In the genomic region with DNA sequence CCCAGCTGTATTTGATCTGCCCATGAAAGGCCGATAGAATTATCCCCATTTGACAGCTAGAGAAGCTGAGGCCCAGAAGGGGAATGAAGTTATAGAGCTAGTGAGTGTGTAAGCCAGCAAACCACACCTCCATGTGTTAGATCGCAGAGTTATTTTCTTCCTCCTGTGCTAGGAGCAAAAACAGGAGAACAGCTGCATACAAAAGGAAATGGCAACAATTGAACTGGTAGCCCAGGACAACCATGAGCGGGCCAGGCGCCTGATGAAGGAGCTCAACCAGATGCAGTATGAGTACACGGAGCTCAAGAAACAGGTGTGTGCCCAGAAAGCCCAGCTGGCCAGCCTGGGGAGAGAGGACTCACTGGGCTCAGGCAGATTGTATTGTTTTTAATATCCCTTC, we compare ENCODE assay signal across 18 cellular contexts. TPM values are rescaled to one million over a fixed set of nuclear protein-coding genes. Genes with fewer than 3 reads are reported as not detected.
DNase-seq lines count a peak whose midpoint lies in the region; ATAC-seq, FAIRE-seq and TF ChIP-seq lines count a peak whose summit lies in the region.
"Had no signal": no experiment of that assay in that cellular context is flagged by ENCODE, and none has a peak within 500 bp of the region (broad histone marks: within the 10 kb centered on the region; RNA-seq: fewer than 3 reads in every experiment).

No MANE protein-coding gene starts in this region.

- H3K9me3 Mint-ChIP-seq in activated T-cell treated with anti-CD3 and anti-CD28 coated beads, Interleukin-2, amount 50 U/mL, for 24 hours = no peaks in the 10 kb centered on the region
- no peaks in the 10 kb centered on the region for H3K9me3 Mint-ChIP-seq in activated T-cell treated with anti-CD3 and anti-CD28 coated beads, Interleukin-2, amount 50 U/mL, for 4 hours
- H3K9me3 Mint-ChIP-seq in naive thymus-derived CD8-positive, alpha-beta T cell = no peaks in the 10 kb centered on the region
- H3K9me3 Mint-ChIP-seq: CD4-positive, CD25-positive, alpha-beta regulatory T cell; H9; IgD-negative memory B cell had no signal

- TF ChIP-seq EP300 in K562 (IDR thresholded peaks at IDR 0.05; ENCODE audit: low read length) = no peak

- WGBS in K562 (ENCODE audit: insufficient coverage, low coverage, missing lambda C conversion rate) = 90% methylated on average over 5 of the region's 5 CpGs

- no peaks in the 10 kb centered on the region; a peak in 1 of 5 replicates for H3K4me1 ChIP-seq in K562 (replicated peaks in 1 of 2; ENCODE audit: control insufficient read depth in 2 of 2, insufficient read depth in 2 of 2, low read length in 2 of 2)

- H3K4me1 Mint-ChIP-seq in activated T-cell treated with anti-CD3 and anti-CD28 coated beads, Interleukin-2, amount 50 U/mL, for 24 hours (ENCODE audit: low read depth) = peaks cover 20% of the 10 kb centered on the region
- peaks cover 22% of the 10 kb centered on the region for H3K4me1 Mint-ChIP-seq in activated T-cell treated with anti-CD3 and anti-CD28 coated beads, Interleukin-2, amount 50 U/mL, for 4 hours (ENCODE audit: low read depth)
- peaks cover 18 to 33% (median 23%) of the 10 kb centered on the region in 4 donors for H3K4me1 Mint-ChIP-seq in naive thymus-derived CD8-positive, alpha-beta T cell
- H3K4me1 Mint-ChIP-seq: H9 had no signal

- in situ Hi-C loops in K562 (cut with MboI) = no loop called here
- in situ Hi-C loops in GM13977 (cut with MboI; ENCODE audit: low pct_unique_long_range_greater_than_20kb, low sequenced_read_pairs, unreplicated experiment) = no loop called here

- no peak overlapping the region for H3K4me2 ChIP-seq in K562 (ENCODE audit: insufficient read depth, low read length)

- H3K27me3 ChIP-seq in K562 (ENCODE audit: control insufficient read depth in 2 of 2, insufficient read depth in 2 of 2, low read length in 2 of 2) = no peaks in the 10 kb centered on the region

- no peaks in the 10 kb centered on the region for H3K9me1 ChIP-seq in K562 (ENCODE audit: control insufficient read depth, insufficient read depth, low read length)

- DNase-seq in activated T-cell treated with anti-CD3 and anti-CD28 coated beads, Interleukin-2, amount 50 U/mL, for 24 hours = no peak
- no peak for DNase-seq in activated T-cell treated with anti-CD3 and anti-CD28 coated beads, Interleukin-2, amount 50 U/mL, for 4 hours
- peak; percentile 55 for DNase-seq in Jurkat, Clone E6-1 (ENCODE audit: low read depth, low spot score)
- no peak for DNase-seq in K562 (ENCODE audit: extremely low read depth in 1 of 4, low spot score in 3 of 4)
- no peak for DNase-seq in naive thymus-derived CD8-positive, alpha-beta T cell
- DNase-seq in GM13977 (ENCODE audit: low spot score) = no peak
- no peak for DNase-seq in NCI-H510A treated with DMSO at 0.1 percent for 48 hours (lab: John Stamatoyannopoulos, UW)
- DNase-seq: AML-193; CD4-positive, CD25-positive, alpha-beta regulatory T cell; DMS153; H9; NCI-H1092; NCI-H446 treated with DMSO at 0.1 percent for 48 hours; Right ventricle myocardium superior had no signal

- no TSS peak for BruUV-seq in K562 (replicated peaks; lab: Mats Ljungman, UMichigan)

- TF ChIP-seq RAD21 in K562 (CRISPR knock-in tag; conservative IDR thresholded peaks at IDR 0.05 in 1 of 2, IDR thresholded peaks at IDR 0.05 in 1 of 2) = no peak

- no peaks in the 10 kb centered on the region for H3K27me3 Mint-ChIP-seq in activated T-cell treated with anti-CD3 and anti-CD28 coated beads, Interleukin-2, amount 50 U/mL, for 24 hours
- no peaks in the 10 kb centered on the region for H3K27me3 Mint-ChIP-seq in activated T-cell treated with anti-CD3 and anti-CD28 coated beads, Interleukin-2, amount 50 U/mL, for 4 hours (ENCODE audit: low read depth)
- H3K27me3 Mint-ChIP-seq in naive thymus-derived CD8-positive, alpha-beta T cell = no peaks in the 10 kb centered on the region
- H3K27me3 Mint-ChIP-seq: CD4-positive, CD25-positive, alpha-beta regulatory T cell; IgD-negative memory B cell had no signal

- ATAC-seq in activated T-cell treated with anti-CD3 and anti-CD28 coated beads, Interleukin-2, amount 50 U/mL, for 4 hours = no peak
- ATAC-seq in K562 = no peak
- ATAC-seq in naive thymus-derived CD8-positive, alpha-beta T cell = no peak
- no peak for ATAC-seq in GM21528 (IDR thresholded peaks at IDR 0.05; ENCODE audit: low FRiP score, unreplicated experiment)
- ATAC-seq: Panc1 had no signal

- no peak overlapping the region for H2AFZ ChIP-seq in K562 (ENCODE audit: low read depth, low read length)

- CTCF ChIA-PET in K562 (lab: Yijun Ruan, JAX; ENCODE audit: low intra/inter-chr PET ratio) = no interaction called here

- no peaks in the 10 kb centered on the region for H3K9me3 ChIP-seq in K562 (replicated peaks; ENCODE audit: control insufficient read depth, insufficient read depth, low read depth, low read length)

- H3K4me3 Mint-ChIP-seq in activated T-cell treated with anti-CD3 and anti-CD28 coated beads, Interleukin-2, amount 50 U/mL, for 24 hours = no peak overlapping the region
- no peak overlapping the region for H3K4me3 Mint-ChIP-seq in activated T-cell treated with anti-CD3 and anti-CD28 coated beads, Interleukin-2, amount 50 U/mL, for 4 hours
- no peak overlapping the region for H3K4me3 Mint-ChIP-seq in naive thymus-derived CD8-positive, alpha-beta T cell
- H3K4me3 Mint-ChIP-seq: CD4-positive, CD25-positive, alpha-beta regulatory T cell; H9; IgD-negative memory B cell had no signal

- no peak for TF ChIP-seq CTCF in K562 (IDR thresholded peaks at IDR 0.05 in 2 of 3, conservative IDR thresholded peaks at IDR 0.05 in 1 of 3; ENCODE audit: insufficient read depth in 2 of 3, low read depth in 1 of 3, low read length in 3 of 3)
- no peak for TF ChIP-seq CTCF in GM13977 (IDR thresholded peaks at IDR 0.05; ENCODE audit: extremely low read depth, insufficient read depth, missing control alignments)

- no peak overlapping the region for H3K27ac ChIP-seq in K562 (ENCODE audit: extremely low read depth, low read depth, low read length)

- H3K36me3 ChIP-seq in K562 (ENCODE audit: control insufficient read depth, insufficient read depth, low read length) = peaks cover 83% of the 10 kb centered on the region; the same call in 2 of the 3 replicates

- no peak for FAIRE-seq in K562 (lab: Jason Lieb, UNC)
- FAIRE-seq: GM18507 had no signal

- H3K36me3 Mint-ChIP-seq in activated T-cell treated with anti-CD3 and anti-CD28 coated beads, Interleukin-2, amount 50 U/mL, for 24 hours (ENCODE audit: low read depth) = peaks cover 98% of the 10 kb centered on the region
- H3K36me3 Mint-ChIP-seq in activated T-cell treated with anti-CD3 and anti-CD28 coated beads, Interleukin-2, amount 50 U/mL, for 4 hours (ENCODE audit: insufficient read depth) = peaks cover 64% of the 10 kb centered on the region
- H3K36me3 Mint-ChIP-seq in naive thymus-derived CD8-positive, alpha-beta T cell = peaks cover 4 to 96% (median 47%) of the 10 kb centered on the region in 3 donors

- peak overlapping the region; percentile 23 for H3K27ac Mint-ChIP-seq in activated T-cell treated with anti-CD3 and anti-CD28 coated beads, Interleukin-2, amount 50 U/mL, for 24 hours
- peak overlapping the region in 8 of 10 donors; percentile 7 to 91 (median 65) for H3K27ac Mint-ChIP-seq in naive thymus-derived CD8-positive, alpha-beta T cell
- H3K27ac Mint-ChIP-seq: H9 had no signal

- intact Hi-C loops in K562 (cut with micrococcal nuclease) = no loop called here

- no peaks in the 10 kb centered on the region for H4K20me1 ChIP-seq in K562 (replicated peaks; ENCODE audit: control insufficient read depth, insufficient read depth, low read length)

- no peak overlapping the region for H3K9ac ChIP-seq in K562 (ENCODE audit: insufficient read depth in 1 of 2, low read depth in 2 of 2, low read length in 2 of 2)

- no peak for TF ChIP-seq POLR2A in K562 (conservative IDR thresholded peaks at IDR 0.05)

- H3K79me2 ChIP-seq in K562 (ENCODE audit: control insufficient read depth, insufficient read depth, low read length) = no peaks in the 10 kb centered on the region

- H3K4me3 ChIP-seq in Jurkat, Clone E6-1 (ENCODE audit: low read length) = no peak overlapping the region
- H3K4me3 ChIP-seq in K562 = no peak overlapping the region

- POLR2A ChIA-PET in K562 (lab: Yijun Ruan, JAX) = interaction anchor here (1.1 to 1.3 kb wide), 2 partner anchors 15 to 16 kb away, joined by 4 read pairs; no protein-coding TSS in a partner anchor
- POLR2A ChIA-PET in naive thymus-derived CD8-positive, alpha-beta T cell (lab: Charles Lee) = interaction anchor here (0.7 to 1.3 kb wide), 4 partner anchors 11 to 255 kb away, joined by 3 to 5 read pairs (median 4); partner anchors contain the start of gene RAB14

TF ChIP-seq in K562, 482 proteins besides CTCF, POLR2A, EP300 and RAD21 (continues in another document):
- TF ChIP-seq RBM25 (IDR thresholded peaks at IDR 0.05; ENCODE audit: low read depth, low read length, severe bottlenecking) = peak; percentile 26

RNA-seq across cellular contexts. Expression of gene RAB14, which starts 30.4 kb away (rescaled TPM):
- 10 to 100 TPM; 53.9 to 60.5 (median 59.6) TPM for total RNA-seq in activated T-cell treated with anti-CD3 and anti-CD28 coated beads, Interleukin-2, amount 50 U/mL, for 4 hours
- 53.5 TPM for polyA plus RNA-seq in Jurkat, Clone E6-1 (2012; ENCODE audit: insufficient read depth, insufficient read length)
- 10.7 and 28.6 TPM in 2 replicates for total RNA-seq in K562 (2011; cell fraction: chromatin; rRNA removed; ENCODE audit: low replicate concordance)
- 6.7 and 7.6 TPM in 2 replicates for total RNA-seq in K562 (2011; cell fraction: nucleolus; rRNA removed)
- total RNA-seq in K562 (2011; cell fraction: nucleoplasm; rRNA removed) = 20.8 and 42.9 TPM in 2 replicates
- total RNA-seq in K562 (2014; rRNA removed) = 10.3 and 11.8 TPM in 2 replicates
- 25.5 and 26.8 TPM in 2 replicates for total RNA-seq in K562 (2014; rRNA removed; fragmentation: Illumina TruSeq; extraction: Trizol)
- 23.6 and 25.4 TPM in 2 replicates for total RNA-seq in K562 (2015; rRNA removed; fragmentation: Illumina TruSeq; extraction: Trizol)
- total RNA-seq in K562 (2021) = 41.8 and 48.4 TPM in 2 replicates
- polyA plus RNA-seq in K562 (2011; rRNA removed) = 17.6 and 19.8 TPM in 2 replicates
- 4.0 and 10.5 TPM in 2 replicates for polyA plus RNA-seq in K562 (2011; cell fraction: cytosol; rRNA removed)
- polyA plus RNA-seq in K562 (2011; cell fraction: nucleus; rRNA removed) = 11.3 and 16.5 TPM in 2 replicates
- 30.3 and 32.9 TPM in 2 replicates for polyA plus RNA-seq in K562 (2012)
- 32.4 and 35.8 TPM in 2 replicates for polyA plus RNA-seq in K562 (2014; fragmentation: Illumina TruSeq; extraction: Trizol)
- 10 to 100 TPM; 20.2 to 20.9 TPM for polyA plus RNA-seq in K562 (2014; fragmentation: Nextera tagmentation; extraction: Ambion mirVana)
- polyA plus RNA-seq in K562 (2014; rRNA removed) = 15.9 and 16.7 TPM in 2 replicates
- polyA minus RNA-seq in K562 (2011; rRNA and poly(A)+ RNA removed) = 14.8 and 18.2 TPM in 2 replicates
- polyA minus RNA-seq in K562 (2011; cell fraction: cytosol; rRNA and poly(A)+ RNA removed) = 12.5 and 15.7 TPM in 2 replicates
- 10.0 and 16.6 TPM in 2 replicates for polyA minus RNA-seq in K562 (2011; cell fraction: nucleus; rRNA and poly(A)+ RNA removed)
- total RNA-seq in naive thymus-derived CD8-positive, alpha-beta T cell = 10 to 100 TPM; 49.6 to 62.3 TPM
- 10 to 100 TPM; 34.6 to 37.2 (median 36.8) TPM for polyA plus RNA-seq in naive thymus-derived CD8-positive, alpha-beta T cell
